In the genomic region with DNA sequence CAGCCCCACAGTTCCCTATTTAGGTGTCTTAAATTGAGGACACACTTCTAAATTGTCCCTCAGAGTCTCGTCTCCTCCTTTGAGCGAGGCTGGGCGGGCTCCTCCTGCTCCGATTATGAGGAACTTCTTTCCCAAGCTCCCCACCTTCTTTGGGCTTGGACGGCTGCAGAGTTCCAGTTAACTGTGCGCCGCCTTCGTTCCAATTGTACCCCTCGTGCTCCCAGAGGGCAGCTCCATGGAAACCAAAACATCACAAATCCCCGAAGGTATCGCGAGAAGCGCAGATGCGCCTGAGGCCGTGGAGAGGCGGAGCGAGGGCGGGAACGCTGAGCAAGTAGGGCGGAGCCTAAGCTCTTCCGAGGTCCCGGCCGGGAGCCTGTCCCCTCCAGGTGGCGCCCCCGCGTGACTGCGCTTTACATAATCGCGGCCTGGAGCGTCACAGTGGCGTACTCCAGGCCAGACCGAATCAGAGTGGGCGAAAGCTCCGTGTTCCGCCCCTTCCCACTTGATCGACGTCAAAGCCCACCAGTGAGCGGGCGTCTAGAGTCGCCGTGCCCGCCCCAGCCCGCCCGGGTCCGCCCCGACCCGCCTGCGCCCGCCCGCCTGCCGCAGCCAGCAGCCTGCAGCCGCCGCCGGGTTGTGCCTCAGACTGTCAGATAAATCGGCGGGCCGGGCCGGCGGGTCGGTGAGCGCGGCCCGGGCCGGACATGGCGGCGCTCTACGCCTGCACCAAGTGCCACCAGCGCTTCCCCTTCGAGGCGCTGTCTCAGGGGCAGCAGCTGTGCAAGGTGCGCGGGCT, we compare ENCODE assay signal across 1 cellular context.
TF ChIP-seq lines count a peak whose summit lies in the region.

A gene (plus strand): TSS at position 588 of the 799 bp plus-strand sequence. CDS start 120 bp downstream, at position 708.

TF ChIP-seq in GM23338, 12 proteins besides CTCF, POLR2A, EP300 and RAD21 (continued from another document):
- TF ChIP-seq, protein P1, sequence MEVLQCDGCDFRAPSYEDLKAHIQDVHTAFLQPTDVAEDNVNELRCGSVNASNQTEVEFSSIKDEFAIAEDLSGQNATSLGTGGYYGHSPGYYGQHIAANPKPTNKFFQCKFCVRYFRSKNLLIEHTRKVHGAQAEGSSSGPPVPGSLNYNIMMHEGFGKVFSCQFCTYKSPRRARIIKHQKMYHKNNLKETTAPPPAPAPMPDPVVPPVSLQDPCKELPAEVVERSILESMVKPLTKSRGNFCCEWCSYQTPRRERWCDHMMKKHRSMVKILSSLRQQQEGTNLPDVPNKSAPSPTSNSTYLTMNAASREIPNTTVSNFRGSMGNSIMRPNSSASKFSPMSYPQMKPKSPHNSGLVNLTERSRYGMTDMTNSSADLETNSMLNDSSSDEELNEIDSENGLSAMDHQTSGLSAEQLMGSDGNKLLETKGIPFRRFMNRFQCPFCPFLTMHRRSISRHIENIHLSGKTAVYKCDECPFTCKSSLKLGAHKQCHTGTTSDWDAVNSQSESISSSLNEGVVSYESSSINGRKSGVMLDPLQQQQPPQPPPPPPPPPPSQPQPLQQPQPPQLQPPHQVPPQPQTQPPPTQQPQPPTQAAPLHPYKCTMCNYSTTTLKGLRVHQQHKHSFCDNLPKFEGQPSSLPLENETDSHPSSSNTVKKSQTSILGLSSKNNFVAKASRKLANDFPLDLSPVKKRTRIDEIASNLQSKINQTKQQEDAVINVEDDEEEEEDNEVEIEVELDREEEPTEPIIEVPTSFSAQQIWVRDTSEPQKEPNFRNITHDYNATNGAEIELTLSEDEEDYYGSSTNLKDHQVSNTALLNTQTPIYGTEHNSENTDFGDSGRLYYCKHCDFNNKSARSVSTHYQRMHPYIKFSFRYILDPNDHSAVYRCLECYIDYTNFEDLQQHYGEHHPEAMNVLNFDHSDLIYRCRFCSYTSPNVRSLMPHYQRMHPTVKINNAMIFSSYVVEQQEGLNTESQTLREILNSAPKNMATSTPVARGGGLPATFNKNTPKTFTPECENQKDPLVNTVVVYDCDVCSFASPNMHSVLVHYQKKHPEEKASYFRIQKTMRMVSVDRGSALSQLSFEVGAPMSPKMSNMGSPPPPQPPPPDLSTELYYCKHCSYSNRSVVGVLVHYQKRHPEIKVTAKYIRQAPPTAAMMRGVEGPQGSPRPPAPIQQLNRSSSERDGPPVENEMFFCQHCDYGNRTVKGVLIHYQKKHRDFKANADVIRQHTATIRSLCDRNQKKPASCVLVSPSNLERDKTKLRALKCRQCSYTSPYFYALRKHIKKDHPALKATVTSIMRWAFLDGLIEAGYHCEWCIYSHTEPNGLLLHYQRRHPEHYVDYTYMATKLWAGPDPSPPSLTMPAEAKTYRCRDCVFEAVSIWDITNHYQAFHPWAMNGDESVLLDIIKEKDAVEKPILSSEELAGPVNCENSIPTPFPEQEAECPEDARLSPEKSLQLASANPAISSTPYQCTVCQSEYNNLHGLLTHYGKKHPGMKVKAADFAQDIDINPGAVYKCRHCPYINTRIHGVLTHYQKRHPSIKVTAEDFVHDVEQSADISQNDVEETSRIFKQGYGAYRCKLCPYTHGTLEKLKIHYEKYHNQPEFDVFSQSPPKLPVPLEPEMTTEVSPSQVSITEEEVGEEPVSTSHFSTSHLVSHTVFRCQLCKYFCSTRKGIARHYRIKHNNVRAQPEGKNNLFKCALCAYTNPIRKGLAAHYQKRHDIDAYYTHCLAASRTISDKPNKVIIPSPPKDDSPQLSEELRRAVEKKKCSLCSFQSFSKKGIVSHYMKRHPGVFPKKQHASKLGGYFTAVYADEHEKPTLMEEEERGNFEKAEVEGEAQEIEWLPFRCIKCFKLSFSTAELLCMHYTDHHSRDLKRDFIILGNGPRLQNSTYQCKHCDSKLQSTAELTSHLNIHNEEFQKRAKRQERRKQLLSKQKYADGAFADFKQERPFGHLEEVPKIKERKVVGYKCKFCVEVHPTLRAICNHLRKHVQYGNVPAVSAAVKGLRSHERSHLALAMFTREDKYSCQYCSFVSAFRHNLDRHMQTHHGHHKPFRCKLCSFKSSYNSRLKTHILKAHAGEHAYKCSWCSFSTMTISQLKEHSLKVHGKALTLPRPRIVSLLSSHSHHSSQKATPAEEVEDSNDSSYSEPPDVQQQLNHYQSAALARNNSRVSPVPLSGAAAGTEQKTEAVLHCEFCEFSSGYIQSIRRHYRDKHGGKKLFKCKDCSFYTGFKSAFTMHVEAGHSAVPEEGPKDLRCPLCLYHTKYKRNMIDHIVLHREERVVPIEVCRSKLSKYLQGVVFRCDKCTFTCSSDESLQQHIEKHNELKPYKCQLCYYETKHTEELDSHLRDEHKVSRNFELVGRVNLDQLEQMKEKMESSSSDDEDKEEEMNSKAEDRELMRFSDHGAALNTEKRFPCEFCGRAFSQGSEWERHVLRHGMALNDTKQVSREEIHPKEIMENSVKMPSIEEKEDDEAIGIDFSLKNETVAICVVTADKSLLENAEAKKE (CRISPR knock-in tag; IDR thresholded peaks at IDR 0.05): no peak
- TF ChIP-seq ZNF331 (CRISPR knock-in tag; IDR thresholded peaks at IDR 0.05; ENCODE audit: low read depth) (no peak), CREB1 (CRISPR knock-in tag; IDR thresholded peaks at IDR 0.05; ENCODE audit: low read depth) (peak; percentile 96), JUNB (IDR thresholded peaks at IDR 0.05; ENCODE audit: unreplicated experiment) (no peak)
- TF ChIP-seq, protein P2, sequence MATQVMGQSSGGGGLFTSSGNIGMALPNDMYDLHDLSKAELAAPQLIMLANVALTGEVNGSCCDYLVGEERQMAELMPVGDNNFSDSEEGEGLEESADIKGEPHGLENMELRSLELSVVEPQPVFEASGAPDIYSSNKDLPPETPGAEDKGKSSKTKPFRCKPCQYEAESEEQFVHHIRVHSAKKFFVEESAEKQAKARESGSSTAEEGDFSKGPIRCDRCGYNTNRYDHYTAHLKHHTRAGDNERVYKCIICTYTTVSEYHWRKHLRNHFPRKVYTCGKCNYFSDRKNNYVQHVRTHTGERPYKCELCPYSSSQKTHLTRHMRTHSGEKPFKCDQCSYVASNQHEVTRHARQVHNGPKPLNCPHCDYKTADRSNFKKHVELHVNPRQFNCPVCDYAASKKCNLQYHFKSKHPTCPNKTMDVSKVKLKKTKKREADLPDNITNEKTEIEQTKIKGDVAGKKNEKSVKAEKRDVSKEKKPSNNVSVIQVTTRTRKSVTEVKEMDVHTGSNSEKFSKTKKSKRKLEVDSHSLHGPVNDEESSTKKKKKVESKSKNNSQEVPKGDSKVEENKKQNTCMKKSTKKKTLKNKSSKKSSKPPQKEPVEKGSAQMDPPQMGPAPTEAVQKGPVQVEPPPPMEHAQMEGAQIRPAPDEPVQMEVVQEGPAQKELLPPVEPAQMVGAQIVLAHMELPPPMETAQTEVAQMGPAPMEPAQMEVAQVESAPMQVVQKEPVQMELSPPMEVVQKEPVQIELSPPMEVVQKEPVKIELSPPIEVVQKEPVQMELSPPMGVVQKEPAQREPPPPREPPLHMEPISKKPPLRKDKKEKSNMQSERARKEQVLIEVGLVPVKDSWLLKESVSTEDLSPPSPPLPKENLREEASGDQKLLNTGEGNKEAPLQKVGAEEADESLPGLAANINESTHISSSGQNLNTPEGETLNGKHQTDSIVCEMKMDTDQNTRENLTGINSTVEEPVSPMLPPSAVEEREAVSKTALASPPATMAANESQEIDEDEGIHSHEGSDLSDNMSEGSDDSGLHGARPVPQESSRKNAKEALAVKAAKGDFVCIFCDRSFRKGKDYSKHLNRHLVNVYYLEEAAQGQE (IDR thresholded peaks at IDR 0.05; ENCODE audit: unreplicated experiment): no peak
